18 cellular contexts compared by ENCODE assay signal in the genomic region with DNA sequence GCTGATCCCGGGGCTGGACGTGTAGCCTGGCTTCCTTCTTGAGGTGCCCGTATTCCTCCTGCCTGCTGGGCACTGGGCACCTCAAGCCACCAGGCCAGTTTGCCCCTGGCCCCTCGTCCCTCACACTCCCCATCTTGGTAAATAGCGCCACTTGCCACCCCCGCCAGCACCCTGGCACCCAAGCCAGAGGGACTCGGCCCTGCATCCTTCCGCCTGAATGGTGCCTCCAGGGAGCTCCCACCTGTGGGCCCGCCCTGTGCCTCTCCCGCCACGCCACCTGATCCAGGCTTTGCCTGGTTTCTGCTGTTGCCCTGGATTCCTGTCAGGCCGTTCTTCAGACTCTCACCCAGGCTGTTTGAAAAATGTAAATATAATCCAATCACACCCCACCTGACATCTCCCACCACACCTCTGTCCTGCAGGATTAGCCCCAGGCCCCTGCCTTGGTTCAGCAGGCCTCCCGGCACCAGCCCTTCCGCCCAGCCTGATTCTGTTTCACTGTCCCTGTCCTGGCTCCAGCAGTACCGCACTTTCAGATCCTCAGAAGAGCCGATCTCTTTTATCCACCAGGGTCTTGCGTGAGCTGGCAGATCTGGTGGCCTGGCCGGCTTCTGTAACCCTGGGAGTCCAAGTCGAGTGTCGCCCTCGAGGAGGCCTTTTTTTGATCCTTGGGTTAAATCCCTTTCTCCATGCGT.
"Had no signal": no experiment of that assay in that cellular context is flagged by ENCODE, and none has a peak within 500 bp of the region (broad histone marks: within the 10 kb centered on the region; RNA-seq: fewer than 3 reads in every experiment).

No MANE protein-coding gene starts in this region.

- H3K27ac Mint-ChIP-seq: activated CD4-positive, alpha-beta T cell treated with anti-CD3 and anti-CD28 coated beads for 36 hours; activated CD8-positive, alpha-beta T cell treated with anti-CD3 and anti-CD28 coated beads for 36 hours; activated naive CD4-positive, alpha-beta T cell treated with anti-CD3 and anti-CD28 coated beads, Interleukin-2, amount 10 ng/mL, durations not matched to agents 7 days and 5 days; dendritic cell treated with granulocyte-macrophage colony-stimulating factor and Interleukin-4, amounts not matched to agents 40 ng/mL and 50 ng/mL, for 4 days; stimulated activated effector memory CD8-positive, alpha-beta T cell treated with anti-CD3 and anti-CD28 coated beads, Interleukin-12 subunit alpha, Interleukin-12 subunit beta, amount 100 ng/mL, for 72 hours; T-cell had no signal

- H3K4me3 Mint-ChIP-seq: activated CD4-positive, alpha-beta T cell treated with anti-CD3 and anti-CD28 coated beads for 36 hours; activated CD8-positive, alpha-beta T cell treated with anti-CD3 and anti-CD28 coated beads for 36 hours; activated naive CD4-positive, alpha-beta T cell treated with anti-CD3 and anti-CD28 coated beads, Interleukin-2, amount 10 ng/mL, durations not matched to agents 7 days and 5 days; central memory CD8-positive, alpha-beta T cell; dendritic cell treated with granulocyte-macrophage colony-stimulating factor and Interleukin-4, amounts not matched to agents 40 ng/mL and 50 ng/mL, for 4 days; immature natural killer cell; neural crest cell; stimulated activated effector memory CD8-positive, alpha-beta T cell treated with anti-CD3 and anti-CD28 coated beads, Interleukin-12 subunit alpha, Interleukin-12 subunit beta, amount 100 ng/mL, for 72 hours; T-cell had no signal

- H3K4me1 Mint-ChIP-seq: activated CD4-positive, alpha-beta T cell treated with anti-CD3 and anti-CD28 coated beads for 36 hours; activated naive CD4-positive, alpha-beta T cell treated with anti-CD3 and anti-CD28 coated beads, Interleukin-2, amount 10 ng/mL, durations not matched to agents 7 days and 5 days; central memory CD8-positive, alpha-beta T cell; immature natural killer cell; stimulated activated effector memory CD8-positive, alpha-beta T cell treated with anti-CD3 and anti-CD28 coated beads, Interleukin-12 subunit alpha, Interleukin-12 subunit beta, amount 100 ng/mL, for 72 hours; T-cell had no signal

- H3K79me2 ChIP-seq: parathyroid adenoma had no signal

- H3K9me3 ChIP-seq: body of pancreas, transverse colon had no signal

- H3K9me3 Mint-ChIP-seq: activated CD8-positive, alpha-beta T cell treated with anti-CD3 and anti-CD28 coated beads for 36 hours; activated naive CD4-positive, alpha-beta T cell treated with anti-CD3 and anti-CD28 coated beads, Interleukin-2, amount 10 ng/mL, durations not matched to agents 7 days and 5 days; central memory CD8-positive, alpha-beta T cell; dendritic cell treated with granulocyte-macrophage colony-stimulating factor and Interleukin-4, amounts not matched to agents 40 ng/mL and 50 ng/mL, for 4 days; immature natural killer cell; neural crest cell; stimulated activated effector memory CD8-positive, alpha-beta T cell treated with anti-CD3 and anti-CD28 coated beads, Interleukin-12 subunit alpha, Interleukin-12 subunit beta, amount 100 ng/mL, for 72 hours; T-cell had no signal

- DNase-seq: activated CD4-positive, alpha-beta T cell treated with anti-CD3 and anti-CD28 coated beads for 36 hours; activated CD8-positive, alpha-beta memory T cell treated with anti-CD3 and anti-CD28 coated beads, Interleukin-2, amount 50 U/mL, for 48 hours; activated CD8-positive, alpha-beta T cell treated with anti-CD3 and anti-CD28 coated beads for 36 hours; activated naive CD4-positive, alpha-beta T cell treated with anti-CD3 and anti-CD28 coated beads, Interleukin-2, amount 10 ng/mL, durations not matched to agents 7 days and 5 days; body of pancreas; immature natural killer cell; mesendoderm; small intestine; substantia nigra; T-cell; transverse colon had no signal

- H3K27me3 Mint-ChIP-seq: activated CD4-positive, alpha-beta T cell treated with anti-CD3 and anti-CD28 coated beads for 36 hours; activated CD8-positive, alpha-beta T cell treated with anti-CD3 and anti-CD28 coated beads for 36 hours; activated naive CD4-positive, alpha-beta T cell treated with anti-CD3 and anti-CD28 coated beads, Interleukin-2, amount 10 ng/mL, durations not matched to agents 7 days and 5 days; central memory CD8-positive, alpha-beta T cell; dendritic cell treated with granulocyte-macrophage colony-stimulating factor and Interleukin-4, amounts not matched to agents 40 ng/mL and 50 ng/mL, for 4 days; T-cell had no signal

- H3K27ac ChIP-seq: body of pancreas, parathyroid adenoma, SK-N-MC, transverse colon, VCaP had no signal

- H3K4me1 ChIP-seq: body of pancreas, parathyroid adenoma, transverse colon had no signal

- ATAC-seq: activated CD4-positive, alpha-beta T cell treated with anti-CD3 and anti-CD28 coated beads for 36 hours; activated CD8-positive, alpha-beta T cell treated with anti-CD3 and anti-CD28 coated beads for 36 hours; body of pancreas; stimulated activated effector memory CD8-positive, alpha-beta T cell treated with anti-CD3 and anti-CD28 coated beads, Interleukin-12 subunit alpha, Interleukin-12 subunit beta, amount 100 ng/mL, for 72 hours; T-cell had no signal

- H2AFZ ChIP-seq: parathyroid adenoma had no signal

- H3K4me3 ChIP-seq: body of pancreas, SK-N-MC, transverse colon had no signal

- H3K27me3 ChIP-seq: body of pancreas, transverse colon had no signal
